Comparison of ENCODE assay signal across 16 cellular contexts in genomic region chr10:89476150-89476549, GRCh38. TPM values are rescaled to one million over a fixed set of nuclear protein-coding genes. Genes with fewer than 3 reads are reported as not detected.
DNase-seq lines count a peak whose midpoint lies in the region; FAIRE-seq and TF ChIP-seq lines count a peak whose summit lies in the region.
"Had no signal": no experiment of that assay in that cellular context is flagged by ENCODE, and none has a peak within 500 bp of the region (broad histone marks: within the 10 kb centered on the region; RNA-seq: fewer than 3 reads in every experiment).

No MANE protein-coding gene starts in this region.

- TF ChIP-seq EP300 in esophagus muscularis mucosa (IDR thresholded peaks at IDR 0.05) (no peak), tibial nerve (IDR thresholded peaks at IDR 0.05) (no peak)

- no peak for TF ChIP-seq CTCF in esophagus muscularis mucosa (IDR thresholded peaks at IDR 0.05)
- no peak for TF ChIP-seq CTCF in tibial nerve (IDR thresholded peaks at IDR 0.05)

- no peaks in the 10 kb centered on the region for H3K4me1 Mint-ChIP-seq in activated T-helper 2 cell treated with anti-CD3 and anti-CD28 coated beads, Interferon-gamma antibody, Interleukin-2, Interleukin-4, amounts not matched to agents 10 μg/mL and 5 μg/mL and 100 μg/mL, durations not matched to agents 14 hours and 24 hours and 36 hours (ENCODE audit: low read depth)

- no peak overlapping the region for H3K4me3 Mint-ChIP-seq in activated T-helper 2 cell treated with anti-CD3 and anti-CD28 coated beads, Interferon-gamma antibody, Interleukin-2, Interleukin-4, amounts not matched to agents 10 μg/mL and 5 μg/mL and 100 μg/mL, durations not matched to agents 14 hours and 24 hours and 36 hours (ENCODE audit: low read depth)
- H3K4me3 Mint-ChIP-seq: CD4-positive, alpha-beta T cell had no signal

- no peak for TF ChIP-seq POLR2A in esophagus muscularis mucosa (IDR thresholded peaks at IDR 0.05; ENCODE audit: low read depth)
- TF ChIP-seq POLR2A in tibial nerve (IDR thresholded peaks at IDR 0.05), result no peak
- no peak for TF ChIP-seq POLR2A in GM12891 (IDR thresholded peaks at IDR 0.05; ENCODE audit: low read depth, low read length)

- H3K27me3 ChIP-seq in esophagus muscularis mucosa, result no peaks in the 10 kb centered on the region
- no peaks in the 10 kb centered on the region for H3K27me3 ChIP-seq in muscle layer of duodenum (ENCODE audit: low read depth, low read length)
- H3K27me3 ChIP-seq in tibial nerve, result no peaks in the 10 kb centered on the region

- H3K36me3 ChIP-seq in esophagus muscularis mucosa, result no peaks in the 10 kb centered on the region
- no peaks in the 10 kb centered on the region for H3K36me3 ChIP-seq in muscle layer of duodenum (ENCODE audit: control insufficient read depth in 1 of 2, insufficient read depth in 2 of 2, low read length in 2 of 2)
- H3K36me3 ChIP-seq in tibial nerve, result no peaks in the 10 kb centered on the region

- in situ Hi-C loops in SK-MEL-5 (cut with HindIII; ENCODE audit: low pct_unique_long_range_greater_than_20kb, low sequenced_read_pairs), result no loop called here

- DNase-seq in SK-MEL-5 (ENCODE audit: low read depth, low spot score) (peak; percentile 12), esophagus muscularis mucosa (ENCODE audit: extremely low spot score) (no peak), tibial nerve (ENCODE audit: low spot score in 2 of 2) (no peak), occipital lobe (lab: John Stamatoyannopoulos, UW) (no peak), GM12891 (ENCODE audit: insufficient read length, low spot score) (no peak)
- no peak for DNase-seq in activated T-helper 2 cell treated with anti-CD3 and anti-CD28 coated beads, Interferon-gamma antibody, Interleukin-2, Interleukin-4, amounts not matched to agents 10 μg/mL and 5 μg/mL and 100 μg/mL, durations not matched to agents 14 hours and 24 hours and 36 hours (ENCODE audit: low spot score)
- DNase-seq: activated CD4-positive, CD25-positive, alpha-beta regulatory T cell treated with anti-CD3 and anti-CD28 coated beads, Interleukin-2, amount 50 U/mL, for 72 hours; activated T-cell treated with anti-CD3 and anti-CD28 coated beads for 4 hours; CD4-positive, alpha-beta T cell; effector memory CD4-positive, alpha-beta T cell; GF-D8; left colon; MV-4-11; OCI-M1; stimulated activated CD4-positive, alpha-beta T cell treated with anti-CD3 and anti-CD28 coated beads, Interleukin-1b, Interleukin-23, amount 100 ng/mL, for 48 hours had no signal

- H3K27ac Mint-ChIP-seq in activated T-helper 2 cell treated with anti-CD3 and anti-CD28 coated beads, Interferon-gamma antibody, Interleukin-2, Interleukin-4, amounts not matched to agents 10 μg/mL and 5 μg/mL and 100 μg/mL, durations not matched to agents 14 hours and 24 hours and 36 hours, result no peak overlapping the region
- H3K27ac Mint-ChIP-seq: CD4-positive, alpha-beta T cell had no signal

- 54% methylated on average over 6 of the region's 6 CpGs for WGBS in esophagus muscularis mucosa
- 18 to 35% methylated on average over 6 of the region's 6 CpGs for WGBS in tibial nerve, 2 donors

- FAIRE-seq in GM12891 (lab: Jason Lieb, UNC), result no peak

- no peaks in the 10 kb centered on the region for H3K36me3 Mint-ChIP-seq in activated T-helper 2 cell treated with anti-CD3 and anti-CD28 coated beads, Interferon-gamma antibody, Interleukin-2, Interleukin-4, amounts not matched to agents 10 μg/mL and 5 μg/mL and 100 μg/mL, durations not matched to agents 14 hours and 24 hours and 36 hours (ENCODE audit: low read depth)

- H3K4me3 ChIP-seq in esophagus muscularis mucosa (peak overlapping the region in 1 of 4 donors; percentile 11), muscle layer of duodenum (ENCODE audit: low read depth in 1 of 2, low read length in 2 of 2) (peak overlapping the region in 1 of 2 donors; percentile 16), tibial nerve (no peak overlapping the region)

- H3K27ac ChIP-seq in esophagus muscularis mucosa (replicated peaks in 1 of 4) (peak overlapping the region; percentile 84 to 90 (median 85)), muscle layer of duodenum (ENCODE audit: low read length) (peak overlapping the region; percentile 62), tibial nerve (peak overlapping the region; percentile 64 to 91 (median 78))

- H3K27me3 Mint-ChIP-seq in activated T-helper 2 cell treated with anti-CD3 and anti-CD28 coated beads, Interferon-gamma antibody, Interleukin-2, Interleukin-4, amounts not matched to agents 10 μg/mL and 5 μg/mL and 100 μg/mL, durations not matched to agents 14 hours and 24 hours and 36 hours (ENCODE audit: low read depth), result peaks cover 9% of the 10 kb centered on the region

- no peaks in the 10 kb centered on the region for H3K9me3 ChIP-seq in esophagus muscularis mucosa
- H3K9me3 ChIP-seq in muscle layer of duodenum (ENCODE audit: control insufficient read depth in 1 of 2, low read length in 2 of 2), result no peaks in the 10 kb centered on the region
- H3K9me3 ChIP-seq in tibial nerve, result no peaks in the 10 kb centered on the region

- intact Hi-C loops in esophagus muscularis mucosa (cut with DNase I), result no loop called here
- intact Hi-C loops in activated T-helper 2 cell treated with anti-CD3 and anti-CD28 coated beads, Interferon-gamma antibody, Interleukin-2, Interleukin-4, amounts not matched to agents 10 μg/mL and 5 μg/mL and 100 μg/mL, durations not matched to agents 14 hours and 24 hours and 36 hours (cut with micrococcal nuclease), result no loop called here

- H3K4me1 ChIP-seq in esophagus muscularis mucosa, result peaks cover 66 to 76% (median 72%) of the 10 kb centered on the region in 4 donors
- peaks cover 18 to 40% of the 10 kb centered on the region in 2 donors for H3K4me1 ChIP-seq in muscle layer of duodenum (ENCODE audit: control insufficient read depth in 1 of 2, insufficient read depth in 2 of 2, low read length in 2 of 2)
- H3K4me1 ChIP-seq in tibial nerve, result peaks cover 0 to 71% (median 54%) of the 10 kb centered on the region in 4 donors

- H3K9me3 Mint-ChIP-seq in activated T-helper 2 cell treated with anti-CD3 and anti-CD28 coated beads, Interferon-gamma antibody, Interleukin-2, Interleukin-4, amounts not matched to agents 10 μg/mL and 5 μg/mL and 100 μg/mL, durations not matched to agents 14 hours and 24 hours and 36 hours, result no peaks in the 10 kb centered on the region
- H3K9me3 Mint-ChIP-seq: CD4-positive, alpha-beta T cell had no signal

TF ChIP-seq in GM12891, 5 proteins besides CTCF, POLR2A, EP300 and RAD21:
- TF ChIP-seq TAF1 (IDR thresholded peaks at IDR 0.05; ENCODE audit: low read depth, low read length) (no peak), POU2F2 (IDR thresholded peaks at IDR 0.05; ENCODE audit: low read depth, low read length) (no peak), POLR2AphosphoS5 (IDR thresholded peaks at IDR 0.05; ENCODE audit: low read depth, low read length) (no peak), PAX5 (IDR thresholded peaks at IDR 0.05; ENCODE audit: insufficient read depth, low read length, severe bottlenecking) (no peak), SPI1 (IDR thresholded peaks at IDR 0.05; ENCODE audit: low read depth, low read length) (no peak)

RNA-seq across cellular contexts. Expression of gene SLC16A12, which starts 59.2 kb away (rescaled TPM):
- total RNA-seq in SK-MEL-5 (2014; rRNA removed; shearing (Covaris generic)), result not detected in 2 replicates
- not detected in 2 replicates for polyA plus RNA-seq in SK-MEL-5 (2015; cell fraction: cytosol; rRNA removed)
- polyA plus RNA-seq in SK-MEL-5 (2015; cell fraction: nucleus; rRNA removed), result not detected in 2 replicates
- 1 to 10 TPM in 3 of 4 donors, under 1 TPM in 1; 0.83 to 2.2 (median 1.9) TPM for total RNA-seq in esophagus muscularis mucosa
- total RNA-seq in tibial nerve, result 10 to 100 TPM; 25.8 to 45.4 (median 42.8) TPM
- total RNA-seq in occipital lobe, result 4.1 TPM
- polyA plus RNA-seq in GM12891 (2012; ENCODE audit: low read depth, missing spikeins), result not detected
- total RNA-seq in activated T-helper 2 cell treated with anti-CD3 and anti-CD28 coated beads, Interferon-gamma antibody, Interleukin-2, Interleukin-4, amounts not matched to agents 10 μg/mL and 5 μg/mL and 100 μg/mL, durations not matched to agents 14 hours and 24 hours and 36 hours, result not detected in 2 replicates
- total RNA-seq: CD4-positive, alpha-beta T cell had no signal
